11 cellular contexts compared by ENCODE assay signal in genomic region chr13:41811588-41812021, GRCh38.
DNase-seq lines count a peak whose midpoint lies in the region; ATAC-seq and TF ChIP-seq lines count a peak whose summit lies in the region.
"Had no signal": no experiment of that assay in that cellular context is flagged by ENCODE, and none has a peak within 500 bp of the region (broad histone marks: within the 10 kb centered on the region; RNA-seq: fewer than 3 reads in every experiment).

No MANE protein-coding gene starts in this region.

- no peaks in the 10 kb centered on the region for H3K27me3 Mint-ChIP-seq in activated naive CD8-positive, alpha-beta T cell
- H3K27me3 Mint-ChIP-seq in activated naive CD8-positive, alpha-beta T cell treated with anti-CD3 and anti-CD28 coated beads, Interleukin-2, amount 50 U/mL, for 24 hours = no peaks in the 10 kb centered on the region
- H3K27me3 Mint-ChIP-seq in T-cell = no peaks in the 10 kb centered on the region
- no peaks in the 10 kb centered on the region for H3K27me3 Mint-ChIP-seq in Caco-2 (ENCODE audit: insufficient read depth, unreplicated experiment)
- H3K27me3 Mint-ChIP-seq: brain had no signal

- no peaks in the 10 kb centered on the region for H3K9me3 ChIP-seq in stomach
- H3K9me3 ChIP-seq in Caco-2 = no peaks in the 10 kb centered on the region

- H3K27me3 ChIP-seq in stomach (no peaks in the 10 kb centered on the region), Caco-2 (replicated peaks; ENCODE audit: control insufficient read depth, insufficient read depth, low read length) (no peaks in the 10 kb centered on the region)

- H3K27ac Mint-ChIP-seq in activated naive CD8-positive, alpha-beta T cell = peak overlapping the region; percentile 25
- no peak overlapping the region for H3K27ac Mint-ChIP-seq in activated naive CD8-positive, alpha-beta T cell treated with anti-CD3 and anti-CD28 coated beads, Interleukin-2, amount 50 U/mL, for 24 hours
- H3K27ac Mint-ChIP-seq in T-cell (peak overlapping the region; percentile 42 to 84), Caco-2 (ENCODE audit: unreplicated experiment) (no peak overlapping the region)
- H3K27ac Mint-ChIP-seq: brain had no signal

- H3K36me3 ChIP-seq in stomach (peaks cover 0 to 43% (median 29%) of the 10 kb centered on the region in 4 donors), Caco-2 (ENCODE audit: control insufficient read depth, insufficient read depth, low read length) (no peaks in the 10 kb centered on the region)

- intact Hi-C loops in stomach (cut with DNase I; ENCODE audit: low total_unique reads) = no loop called here
- intact Hi-C loops in Caco-2 (cut with micrococcal nuclease; ENCODE audit: unreplicated experiment) = no loop called here

- H3K4me3 ChIP-seq in stomach (no peak overlapping the region), Caco-2 (ENCODE audit: low read depth, low read length) (no peak overlapping the region)

- no peak for TF ChIP-seq EP300 in stomach (IDR thresholded peaks at IDR 0.05)

- H3K4me1 ChIP-seq in stomach = peaks cover 0 to 19% (median 7%) of the 10 kb centered on the region in 4 donors
- no peaks in the 10 kb centered on the region; the same call in 1 of the 2 replicates for H3K4me1 ChIP-seq in Caco-2

- no peak for DNase-seq in activated naive CD8-positive, alpha-beta T cell treated with anti-CD3 and anti-CD28 coated beads, Interleukin-2, amount 50 U/mL, for 24 hours
- DNase-seq in T-cell = peak in 7 of 34 experiments; percentile 2 to 11 (median 5)
- no peak for DNase-seq in stomach
- DNase-seq in DMS 273 (lab: John Stamatoyannopoulos, UW; ENCODE audit: unreplicated experiment) = no peak
- DNase-seq in Caco-2 = no peak
- no peak for DNase-seq in inferior parietal cortex (ENCODE audit: extremely low spot score)
- DNase-seq: retina had no signal

- no peak overlapping the region for H3K4me3 Mint-ChIP-seq in activated naive CD8-positive, alpha-beta T cell
- H3K4me3 Mint-ChIP-seq in activated naive CD8-positive, alpha-beta T cell treated with anti-CD3 and anti-CD28 coated beads, Interleukin-2, amount 50 U/mL, for 24 hours = no peak overlapping the region
- H3K4me3 Mint-ChIP-seq in T-cell = peak overlapping the region in 1 of 3 donors; percentile 37
- H3K4me3 Mint-ChIP-seq in Caco-2 (ENCODE audit: unreplicated experiment) = no peak overlapping the region
- H3K4me3 Mint-ChIP-seq: brain had no signal

- BruUV-seq in Caco-2 (replicated peaks; lab: Mats Ljungman, UMichigan) = no TSS peak

- CTCF ChIA-PET in T-cell (lab: Charles Lee) (interaction anchor here (0.5 to 1.2 kb wide), 2 partner anchors 59 to 1125 kb away, joined by 3 to 5 read pairs; no protein-coding TSS in a partner anchor), Caco-2 (lab: Charles Lee) (no interaction called here)

- H3K27ac ChIP-seq in stomach = peak overlapping the region in 3 of 5 donors; percentile 12 to 37 (median 36)

- ATAC-seq in activated naive CD8-positive, alpha-beta T cell treated with anti-CD3 and anti-CD28 coated beads, Interleukin-2, amount 50 U/mL, for 24 hours = no peak
- ATAC-seq in HG02623 (IDR thresholded peaks at IDR 0.05; ENCODE audit: unreplicated experiment) (peak; percentile 59), T-cell (replicated peaks in 1 of 4) (peak in 2 of 4 experiments; percentile 42 to 56)
- ATAC-seq: SK-N-SH treated with all-trans-retinoic acid at 6 μM for 48 hours had no signal

- peaks cover 6% of the 10 kb centered on the region for H3K9me3 Mint-ChIP-seq in activated naive CD8-positive, alpha-beta T cell (ENCODE audit: low read depth)
- no peaks in the 10 kb centered on the region for H3K9me3 Mint-ChIP-seq in activated naive CD8-positive, alpha-beta T cell treated with anti-CD3 and anti-CD28 coated beads, Interleukin-2, amount 50 U/mL, for 24 hours
- no peaks in the 10 kb centered on the region for H3K9me3 Mint-ChIP-seq in T-cell
- H3K9me3 Mint-ChIP-seq in Caco-2 (ENCODE audit: unreplicated experiment) = no peaks in the 10 kb centered on the region

- POLR2A ChIA-PET in T-cell (lab: Charles Lee) (interaction anchor here in 1 of 2 donors (0.7 kb wide), 1 partner anchor 1812 kb away, joined by 3 read pairs; no protein-coding TSS in a partner anchor), Caco-2 (lab: Charles Lee) (no interaction called here)

- H3K4me1 Mint-ChIP-seq in activated naive CD8-positive, alpha-beta T cell (ENCODE audit: low read depth) = peaks cover 14% of the 10 kb centered on the region
- H3K4me1 Mint-ChIP-seq in activated naive CD8-positive, alpha-beta T cell treated with anti-CD3 and anti-CD28 coated beads, Interleukin-2, amount 50 U/mL, for 24 hours = peaks cover 15% of the 10 kb centered on the region
- peaks cover 13 to 24% (median 13%) of the 10 kb centered on the region in 3 donors for H3K4me1 Mint-ChIP-seq in T-cell
- no peaks in the 10 kb centered on the region for H3K4me1 Mint-ChIP-seq in Caco-2 (ENCODE audit: low read depth, unreplicated experiment)
- H3K4me1 Mint-ChIP-seq: brain had no signal

- peaks cover 62% of the 10 kb centered on the region for H3K36me3 Mint-ChIP-seq in activated naive CD8-positive, alpha-beta T cell
- H3K36me3 Mint-ChIP-seq in activated naive CD8-positive, alpha-beta T cell treated with anti-CD3 and anti-CD28 coated beads, Interleukin-2, amount 50 U/mL, for 24 hours (ENCODE audit: low read depth) = peaks cover 61% of the 10 kb centered on the region
- H3K36me3 Mint-ChIP-seq in T-cell (peaks cover 62% of the 10 kb centered on the region), Caco-2 (ENCODE audit: insufficient read depth, unreplicated experiment) (peaks cover 18% of the 10 kb centered on the region)

- 6 to 26% (median 10%) methylated on average over 3 of the region's 3 CpGs for WGBS in stomach, 5 donors

- TF ChIP-seq CTCF in stomach (IDR thresholded peaks at IDR 0.05) (no peak), Caco-2 (IDR thresholded peaks at IDR 0.05; ENCODE audit: insufficient read depth in 1 of 2, low read depth in 1 of 2, low read length in 1 of 2, severe bottlenecking in 1 of 2, unreplicated experiment in 1 of 2) (no peak)

- TF ChIP-seq POLR2A in stomach (IDR thresholded peaks at IDR 0.05) = no peak

Comparison
In these comparisons a context has a peak if more than half of its experiments do, and no peak if none do; other contexts are left out.
1. H3K27ac Mint-ChIP-seq: peak in activated naive CD8-positive, alpha-beta T cell (single experiment) and T-cell (2 of 2); none in activated naive CD8-positive, alpha-beta T cell treated with anti-CD3 and anti-CD28 coated beads, Interleukin-2, amount 50 U/mL, for 24 hours (single experiment) and Caco-2 (single experiment).